ENCODE assay signal across 10 cellular contexts in genomic region chr17:4509402-4509801, GRCh38. TPM values are rescaled to one million over a fixed set of nuclear protein-coding genes. Genes with fewer than 3 reads are reported as not detected.
A peak's percentile ranks its signal among the peaks of the same experiment; 100 is the strongest.
DNase-seq lines count a peak whose midpoint lies in the region; ATAC-seq and TF ChIP-seq lines count a peak whose summit lies in the region.
"Had no signal": no experiment of that assay in that cellular context is flagged by ENCODE, and none has a peak within 500 bp of the region (broad histone marks: within the 10 kb centered on the region; RNA-seq: fewer than 3 reads in every experiment).

No MANE protein-coding gene starts in this region.

- H3K27me3 ChIP-seq in muscle layer of duodenum (ENCODE audit: low read depth, low read length), result no peaks in the 10 kb centered on the region
- H3K27me3 ChIP-seq in SJCRH30, result no peaks in the 10 kb centered on the region
- H3K27me3 ChIP-seq in smooth muscle cell (ENCODE audit: low read depth), result no peaks in the 10 kb centered on the region

- DNase-seq in CD1c-positive myeloid dendritic cell (ENCODE audit: extremely low spot score) (peak; percentile 34), H4 (ENCODE audit: low spot score) (peak; percentile 54), astrocyte of the spinal cord (ENCODE audit: low read depth, low spot score) (peak; percentile 15), SJCRH30 (no peak), smooth muscle cell (lab: John Stamatoyannopoulos, UW; ENCODE audit: unreplicated experiment) (no peak), NCI-H524 (lab: John Stamatoyannopoulos, UW) (no peak)
- DNase-seq: T-helper 9 cell had no signal

- no peak for ATAC-seq in HG02973 (IDR thresholded peaks at IDR 0.05; ENCODE audit: unreplicated experiment)

- H3K4me1 ChIP-seq in muscle layer of duodenum (ENCODE audit: control insufficient read depth in 1 of 2, insufficient read depth in 2 of 2, low read length in 2 of 2) (peaks cover 0 to 10% of the 10 kb centered on the region in 2 donors), SJCRH30 (no peaks in the 10 kb centered on the region), smooth muscle cell (ENCODE audit: low read depth) (peaks cover 9% of the 10 kb centered on the region)

- no peak overlapping the region for H3K4me2 ChIP-seq in smooth muscle cell

- no peaks in the 10 kb centered on the region for H3K36me3 ChIP-seq in muscle layer of duodenum (ENCODE audit: control insufficient read depth in 1 of 2, insufficient read depth in 2 of 2, low read length in 2 of 2)
- H3K36me3 ChIP-seq in SJCRH30, result no peaks in the 10 kb centered on the region
- no peaks in the 10 kb centered on the region for H3K36me3 ChIP-seq in smooth muscle cell (ENCODE audit: low read depth)

- H2AFZ ChIP-seq in smooth muscle cell (ENCODE audit: low read depth), result no peak overlapping the region

- no peaks in the 10 kb centered on the region for H3K79me2 ChIP-seq in smooth muscle cell (ENCODE audit: low read depth)

- H3K9ac ChIP-seq in smooth muscle cell (ENCODE audit: low read depth), result no peak overlapping the region

- in situ Hi-C loops in astrocyte of the spinal cord (cut with HindIII; ENCODE audit: low sequenced_read_pairs), result no loop called here

- 83% methylated on average over 8 of the region's 8 CpGs for WGBS in smooth muscle cell (ENCODE audit: low lambda C conversion rate)

- TF ChIP-seq CTCF in astrocyte of the spinal cord (IDR thresholded peaks at IDR 0.05; ENCODE audit: low read depth, low read length) (peak; percentile 2), smooth muscle cell (IDR thresholded peaks at IDR 0.05; ENCODE audit: borderline replicate concordance, insufficient read depth, poor library complexity, severe bottlenecking) (no peak)

- peak overlapping the region; percentile 14 for H3K27ac ChIP-seq in muscle layer of duodenum (ENCODE audit: low read length)
- no peak overlapping the region for H3K27ac ChIP-seq in SJCRH30
- H3K27ac ChIP-seq in smooth muscle cell (ENCODE audit: low read depth), result no peak overlapping the region

- H3K9me3 ChIP-seq in muscle layer of duodenum (ENCODE audit: control insufficient read depth in 1 of 2, low read length in 2 of 2) (no peaks in the 10 kb centered on the region), SJCRH30 (replicated peaks) (no peaks in the 10 kb centered on the region), smooth muscle cell (replicated peaks; ENCODE audit: low read depth) (no peaks in the 10 kb centered on the region)

- H3F3A ChIP-seq in smooth muscle cell (ENCODE audit: low read depth), result no peaks in the 10 kb centered on the region

- no peaks in the 10 kb centered on the region for H4K20me1 ChIP-seq in smooth muscle cell (ENCODE audit: low read depth)

- H3K4me3 ChIP-seq in astrocyte of the spinal cord (ENCODE audit: low read depth, low read length), result no peak overlapping the region
- no peak overlapping the region for H3K4me3 ChIP-seq in muscle layer of duodenum (ENCODE audit: low read depth in 1 of 2, low read length in 2 of 2)
- no peak overlapping the region for H3K4me3 ChIP-seq in SJCRH30
- no peak overlapping the region for H3K4me3 ChIP-seq in smooth muscle cell

RNA-seq across cellular contexts. Expression of gene SPNS2, which starts 10.7 kb away (rescaled TPM):
- total RNA-seq in H4 (2014; rRNA removed; shearing (Covaris generic)), result 0.06 and 0.52 TPM in 2 replicates
- 0.08 TPM in 1 of 2 replicates, not detected in the other for total RNA-seq in SJCRH30 (2014; rRNA removed; shearing (Covaris generic))
- 15.9 and 16.5 TPM in 2 replicates for total RNA-seq in smooth muscle cell
- 5.1 and 44.1 TPM in 2 replicates for polyA plus RNA-seq in smooth muscle cell
- polyA plus RNA-seq: BJ had no signal

RNA-seq across cellular contexts. Expression of gene MYBBP1A, which starts 45.8 kb away (rescaled TPM):
- total RNA-seq in H4 (2014; rRNA removed; shearing (Covaris generic)), result 15.0 and 16.4 TPM in 2 replicates
- 37.0 and 40.3 TPM in 2 replicates for total RNA-seq in SJCRH30 (2014; rRNA removed; shearing (Covaris generic))
- total RNA-seq in smooth muscle cell, result 14.3 and 18.1 TPM in 2 replicates
- polyA plus RNA-seq in smooth muscle cell, result 28.1 and 33.5 TPM in 2 replicates

RNA-seq across cellular contexts. Expression of gene GGT6, which starts 51.0 kb away (rescaled TPM):
- total RNA-seq in H4 (2014; rRNA removed; shearing (Covaris generic)), result not detected in 2 replicates
- total RNA-seq in SJCRH30 (2014; rRNA removed; shearing (Covaris generic)), result not detected in 2 replicates
- 0.27 and 0.76 TPM in 2 replicates for total RNA-seq in smooth muscle cell
- polyA plus RNA-seq in smooth muscle cell, result not detected in 2 replicates
- polyA plus RNA-seq: BJ had no signal

Comparison
In these comparisons a context has a peak if more than half of its experiments do, and no peak if none do; other contexts are left out.
1. DNase-seq: peak in CD1c-positive myeloid dendritic cell (single experiment), H4 (single experiment) and astrocyte of the spinal cord (single experiment); none in SJCRH30 (0 of 2), smooth muscle cell (single experiment) and NCI-H524 (0 of 2).
2. RNA of gene SPNS2, which starts 10.7 kb away (total RNA-seq): 15.9 to 16.5 TPM in smooth muscle cell; 0.06 to 0.52 TPM in H4 and 0.08 TPM in SJCRH30; every median in the first group is over 10 times any median in the second.